In the genomic region with DNA sequence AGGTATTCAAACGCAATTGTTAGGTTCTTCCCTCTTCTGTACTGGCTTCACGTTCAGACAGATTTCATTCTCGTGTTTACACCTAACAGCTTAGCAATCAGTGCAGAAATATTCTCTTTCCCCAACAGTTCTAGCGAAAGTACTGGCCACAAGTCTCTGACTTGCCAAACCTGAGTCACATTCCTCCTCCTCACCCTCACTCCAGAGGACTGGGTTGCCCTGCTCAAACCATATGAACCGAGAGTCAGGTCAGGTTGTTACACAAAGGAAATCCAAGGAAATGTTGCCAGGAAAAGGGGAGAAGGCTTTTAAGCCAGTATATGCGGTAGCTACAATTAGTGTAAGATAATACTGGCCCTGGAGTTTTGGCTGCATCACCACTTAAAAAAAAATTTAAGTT, we compare ENCODE assay signal across 20 cellular contexts.
DNase-seq lines count a peak whose midpoint lies in the region; ATAC-seq, FAIRE-seq and TF ChIP-seq lines count a peak whose summit lies in the region.
"Had no signal": no experiment of that assay in that cellular context is flagged by ENCODE, and none has a peak within 500 bp of the region (broad histone marks: within the 10 kb centered on the region; RNA-seq: fewer than 3 reads in every experiment).

No MANE protein-coding gene starts in this region.

- peaks cover 9% of the 10 kb centered on the region; the same call in 1 of the 2 replicates for H3K4me1 ChIP-seq in iPS-20b (ENCODE audit: insufficient read depth, low read length)
- H3K4me1 ChIP-seq: BE2C had no signal

- FAIRE-seq in H54 (lab: Jason Lieb, UNC) (no peak), HTR-8/SVneo (lab: Jason Lieb, UNC) (no peak)
- FAIRE-seq: GM12891 had no signal

- H3K9ac ChIP-seq in iPS-20b (ENCODE audit: low read depth, low read length) = no peak overlapping the region
- H3K9ac ChIP-seq: KMS-11 had no signal

- H3K27ac ChIP-seq in iPS-20b (ENCODE audit: low read length) = peak overlapping the region; percentile 38
- H3K27ac ChIP-seq: HL-60, KMS-11 had no signal

- no peaks in the 10 kb centered on the region for H3K36me3 ChIP-seq in iPS-20b (ENCODE audit: insufficient read depth, low read depth, low read length)
- H3K36me3 ChIP-seq: BE2C had no signal

- no peak overlapping the region for H3K4me3 ChIP-seq in iPS-20b (ENCODE audit: low read length)

- no peaks in the 10 kb centered on the region for H3K9me3 ChIP-seq in iPS-20b (ENCODE audit: insufficient read depth, low read depth, low read length)
- H3K9me3 ChIP-seq: BE2C had no signal

- DNase-seq in EH (ENCODE audit: low read depth) = peak; percentile 19
- peak; percentile 3 for DNase-seq in H54 (ENCODE audit: insufficient read length, low spot score)
- peak; percentile 30 for DNase-seq in astrocyte of the hippocampus (ENCODE audit: low read depth, low spot score)
- DNase-seq in NOMO-1 treated with DMSO at 0.1 percent for 48 hours (lab: John Stamatoyannopoulos, UW; ENCODE audit: unreplicated experiment) = no peak
- DNase-seq in HTR-8/SVneo (ENCODE audit: insufficient read length, low spot score) = no peak
- DNase-seq: ACHN; BE2C; CD4-positive, alpha-beta memory T cell; NCI-H1436 treated with DMSO at 0.1 percent for 48 hours; NCI-H2081; NCI-H2227 treated with DMSO at 0.1 percent for 48 hours; NCI-H526; PC-3 had no signal

- no peaks in the 10 kb centered on the region for H3K27me3 ChIP-seq in iPS-20b (ENCODE audit: insufficient read depth, low read length)
- H3K27me3 ChIP-seq: BE2C had no signal

- no peak for ATAC-seq in HG03039 (IDR thresholded peaks at IDR 0.05; ENCODE audit: unreplicated experiment)
- ATAC-seq in HG03097 (IDR thresholded peaks at IDR 0.05; ENCODE audit: low FRiP score, unreplicated experiment) = no peak
- ATAC-seq: HCT116, PC-3 had no signal

- no peak for TF ChIP-seq POLR2A in H54 (IDR thresholded peaks at IDR 0.05; ENCODE audit: low read depth, low read length)

Comparison
In these comparisons a context has a peak if more than half of its experiments do, and no peak if none do; other contexts are left out.
1. DNase-seq: peak in EH (single experiment), H54 (single experiment) and astrocyte of the hippocampus (single experiment); none in NOMO-1 treated with DMSO at 0.1 percent for 48 hours (single experiment) and HTR-8/SVneo (single experiment).